Comparison of ENCODE assay signal across 9 cellular contexts in the genomic region with DNA sequence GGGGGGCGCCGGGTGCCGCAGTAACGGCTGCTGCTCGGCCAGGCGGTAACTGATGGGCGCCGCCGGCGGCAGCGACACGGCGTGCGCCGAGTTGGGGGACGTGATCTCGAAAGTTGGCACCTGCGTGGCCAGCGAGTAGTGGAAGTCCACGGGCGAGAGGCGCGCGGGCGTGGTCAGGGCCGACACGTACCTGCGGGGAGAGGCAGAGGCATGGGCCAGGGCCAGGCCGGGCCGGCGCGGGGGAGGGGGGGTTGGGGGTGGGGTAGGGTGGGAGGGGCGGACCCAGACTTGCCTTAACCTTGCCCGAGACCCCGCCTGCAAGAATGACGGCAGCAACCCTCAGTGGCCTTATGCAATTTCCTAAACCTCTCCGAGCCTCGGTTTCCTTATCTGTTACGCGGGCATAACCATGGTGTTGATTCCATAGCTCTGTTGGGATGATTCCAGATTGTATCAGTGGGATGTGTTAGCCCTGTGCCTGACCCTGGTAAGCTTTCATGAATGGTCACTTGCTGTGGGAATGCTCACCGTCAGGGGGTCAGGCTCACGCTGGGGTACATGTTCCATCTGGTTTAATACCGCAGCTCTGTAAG. TPM values are rescaled to one million over a fixed set of nuclear protein-coding genes. Genes with fewer than 3 reads are reported as not detected.
DNase-seq lines count a peak whose midpoint lies in the region; ATAC-seq, FAIRE-seq and TF ChIP-seq lines count a peak whose summit lies in the region.
"Had no signal": no experiment of that assay in that cellular context is flagged by ENCODE, and none has a peak within 500 bp of the region (broad histone marks: within the 10 kb centered on the region; RNA-seq: fewer than 3 reads in every experiment).

No MANE protein-coding gene starts in this region.

- DNase-seq in Jurkat, Clone E6-1 (ENCODE audit: low read depth, low spot score): peak; percentile 23
- DNase-seq in GM12878 (ENCODE audit: low read depth, low spot score) (no peak), lower lobe of right lung (no peak), dedifferentiated amniotic fluid mesenchymal stem cell (ENCODE audit: extremely low spot score) (no peak), UCSD-AML1 (lab: John Stamatoyannopoulos, UW; ENCODE audit: unreplicated experiment) (no peak)

- H3K36me3 ChIP-seq in GM12878 (ENCODE audit: control insufficient read depth in 2 of 2, insufficient read depth in 2 of 2, low read length in 1 of 2): peaks cover 0 to 5% of the 10 kb centered on the region in 2 experiments; a peak in 1 of 4 replicates
- H3K36me3 ChIP-seq in lower lobe of right lung: no peaks in the 10 kb centered on the region

- FAIRE-seq in GM12878 (lab: Jason Lieb, UNC): no peak

- TF ChIP-seq CTCF in GM12878 (IDR thresholded peaks at IDR 0.05 in 2 of 3, conservative IDR thresholded peaks at IDR 0.05 in 1 of 3; ENCODE audit: control insufficient read depth in 2 of 3, extremely low read depth in 1 of 3, insufficient read depth in 1 of 3, low read depth in 3 of 3, low read length in 3 of 3) (no peak), lower lobe of right lung (IDR thresholded peaks at IDR 0.05) (no peak)

- H3K4me2 ChIP-seq in GM12878 (ENCODE audit: control insufficient read depth, insufficient read depth): peak overlapping the region; percentile 76

- BruUV-seq in GM12878 (replicated peaks; lab: Mats Ljungman, UMichigan): no TSS peak

- H3K27me3 Mint-ChIP-seq in stimulated activated naive CD8-positive, alpha-beta T cell treated with anti-CD3 and anti-CD28 coated beads, Interleukin-15, Interleukin-2, amounts not matched to agents 100 ng/mL and 50 ng/mL, for 24 hours: peaks cover 23% of the 10 kb centered on the region

- no peaks in the 10 kb centered on the region; a peak in 1 of 4 replicates for H3K27me3 ChIP-seq in GM12878 (replicated peaks in 1 of 2; ENCODE audit: control insufficient read depth in 2 of 2, insufficient read depth in 2 of 2, low read length in 1 of 2)
- peaks cover 21% of the 10 kb centered on the region for H3K27me3 ChIP-seq in lower lobe of right lung (ENCODE audit: low read depth)

- peak overlapping the region; percentile 73 for H3K9ac ChIP-seq in GM12878 (ENCODE audit: control insufficient read depth, insufficient read depth, low read length)

- no peaks in the 10 kb centered on the region for H3K36me3 Mint-ChIP-seq in stimulated activated naive CD8-positive, alpha-beta T cell treated with anti-CD3 and anti-CD28 coated beads, Interleukin-15, Interleukin-2, amounts not matched to agents 100 ng/mL and 50 ng/mL, for 24 hours (ENCODE audit: low read depth)

- peak; percentile 17 for ATAC-seq in GM18517 (IDR thresholded peaks at IDR 0.05; ENCODE audit: unreplicated experiment)
- ATAC-seq in GM12878: peak; percentile 9; the same call in 2 of the 3 replicates
- ATAC-seq in lower lobe of right lung: peak in 1 of 2 donors; percentile 7
- ATAC-seq in HG03280 (IDR thresholded peaks at IDR 0.05; ENCODE audit: unreplicated experiment): no peak

- no peaks in the 10 kb centered on the region for H3K79me2 ChIP-seq in GM12878 (ENCODE audit: control insufficient read depth, insufficient read depth, low read length)

- peaks cover 13% of the 10 kb centered on the region for H3K4me1 Mint-ChIP-seq in stimulated activated naive CD8-positive, alpha-beta T cell treated with anti-CD3 and anti-CD28 coated beads, Interleukin-15, Interleukin-2, amounts not matched to agents 100 ng/mL and 50 ng/mL, for 24 hours (ENCODE audit: low read depth)

- H3K4me1 ChIP-seq in GM12878 (ENCODE audit: control insufficient read depth, insufficient read depth, low read length) (peaks cover 11% of the 10 kb centered on the region), lower lobe of right lung (peaks cover 21% of the 10 kb centered on the region)

- no peak for TF ChIP-seq RAD21 in GM12878 (IDR thresholded peaks at IDR 0.05; ENCODE audit: insufficient read depth, low read depth, low read length)

- H3K27ac ChIP-seq in GM12878 (ENCODE audit: control insufficient read depth, insufficient read depth) (no peak overlapping the region), lower lobe of right lung (peak overlapping the region; percentile 72)
- H3K27ac ChIP-seq: HL-60 had no signal

- POLR2A ChIA-PET in GM12878 (lab: Charles Lee): no interaction called here

- SMC1A ChIA-PET in GM12878 (lab: Charles Lee; ENCODE audit: uncharacterized antibody, unreplicated experiment): interaction anchor here (1.2 to 2.3 kb wide), 2 partner anchors 14 to 72 kb away, joined by 3 to 10 read pairs; no protein-coding TSS in a partner anchor

- WGBS in GM12878 (ENCODE audit: insufficient coverage, insufficient replicate concordance, low lambda C conversion rate, missing lambda C conversion rate): 21% methylated on average over 27 of the region's 43 CpGs

- H3K27ac Mint-ChIP-seq in stimulated activated naive CD8-positive, alpha-beta T cell treated with anti-CD3 and anti-CD28 coated beads, Interleukin-15, Interleukin-2, amounts not matched to agents 100 ng/mL and 50 ng/mL, for 24 hours: no peak overlapping the region

- H4K20me1 ChIP-seq in GM12878 (ENCODE audit: control insufficient read depth, insufficient read depth): no peaks in the 10 kb centered on the region

- H3K4me3 Mint-ChIP-seq in stimulated activated naive CD8-positive, alpha-beta T cell treated with anti-CD3 and anti-CD28 coated beads, Interleukin-15, Interleukin-2, amounts not matched to agents 100 ng/mL and 50 ng/mL, for 24 hours: peak overlapping the region; percentile 73

- peak overlapping the region; percentile 50 for H3K4me3 ChIP-seq in Jurkat, Clone E6-1 (ENCODE audit: low read length)
- peak overlapping the region; percentile 78; the same call in 1 of the 2 replicates for H3K4me3 ChIP-seq in GM12878
- H3K4me3 ChIP-seq in lower lobe of right lung: peak overlapping the region; percentile 60

- H2AFZ ChIP-seq in GM12878 (ENCODE audit: control insufficient read depth, low read depth, low read length): peak overlapping the region; percentile 28

- in situ Hi-C loops in GM12878 (cut with MboI): no loop called here

- TF ChIP-seq EP300 in GM12878 (IDR thresholded peaks at IDR 0.05; ENCODE audit: borderline replicate concordance in 1 of 2, control insufficient read depth in 1 of 2, low read depth in 2 of 2, low read length in 2 of 2): no peak

- no peak for TF ChIP-seq POLR2A in GM12878 (IDR thresholded peaks at IDR 0.05; ENCODE audit: low read depth, low read length)

- CTCF ChIA-PET in GM12878 (lab: Yijun Ruan, JAX): interaction anchor here (0.5 to 2.4 kb wide), 6 partner anchors 14 to 238 kb away, joined by 3 to 17 read pairs (median 6); no protein-coding TSS in a partner anchor

- RAD21 ChIA-PET in GM12878 (lab: Charles Lee; ENCODE audit: unreplicated experiment): interaction anchor here (1.0 to 1.1 kb wide), 2 partner anchors 61 to 118 kb away, joined by 3 to 6 read pairs; no protein-coding TSS in a partner anchor

- intact Hi-C loops in GM12878 (cut with micrococcal nuclease; ENCODE audit: unreplicated experiment) (loop anchor here (2.0 kb wide), 1 partner anchor 308 kb away; no protein-coding TSS in a partner anchor), lower lobe of right lung (cut with DNase I) (loop anchor here (5.0 kb wide), 1 partner anchor 61 kb away; no protein-coding TSS in a partner anchor)

- H3K9me3 ChIP-seq in GM12878 (replicated peaks; ENCODE audit: control insufficient read depth, insufficient read depth, low read length): no peaks in the 10 kb centered on the region
- H3K9me3 ChIP-seq in lower lobe of right lung: no peaks in the 10 kb centered on the region

- H3K9me3 Mint-ChIP-seq in stimulated activated naive CD8-positive, alpha-beta T cell treated with anti-CD3 and anti-CD28 coated beads, Interleukin-15, Interleukin-2, amounts not matched to agents 100 ng/mL and 50 ng/mL, for 24 hours: no peaks in the 10 kb centered on the region

TF ChIP-seq in GM12878, 131 proteins besides CTCF, POLR2A, EP300 and RAD21:
- TF ChIP-seq NBN (IDR thresholded peaks at IDR 0.05) (no peak), RB1 (IDR thresholded peaks at IDR 0.05; ENCODE audit: borderline replicate concordance) (0 out of 2 replicates have a peak, but pooled peaks have one; percentile 4)

RNA-seq across cellular contexts. Expression of gene PSD2, which starts 53.0 kb away (rescaled TPM):
- not detected for polyA plus RNA-seq in Jurkat, Clone E6-1 (2012; ENCODE audit: insufficient read depth, insufficient read length)
- 0.12 and 0.23 TPM in 2 replicates for total RNA-seq in GM12878 (2013; cell fraction: nucleolus; rRNA removed)
- total RNA-seq in GM12878 (2014; rRNA removed): 0.11 TPM in 1 of 2 replicates, not detected in the other
- not detected in 2 replicates for total RNA-seq in GM12878 (2014; rRNA removed; fragmentation: Illumina TruSeq; extraction: Trizol)
- not detected in 2 replicates for total RNA-seq in GM12878 (2021)
- 0.05 TPM for polyA plus RNA-seq in GM12878 (2011; ENCODE audit: low read depth)
- polyA plus RNA-seq in GM12878 (2011; rRNA removed): 0.04 and 0.07 TPM in 2 replicates
- polyA plus RNA-seq in GM12878 (2011; cell fraction: cytosol; rRNA removed): 0.04 and 0.07 TPM in 2 replicates
- polyA plus RNA-seq in GM12878 (2011; cell fraction: nucleus; rRNA removed): 0.28 and 0.40 TPM in 2 replicates
- polyA plus RNA-seq in GM12878 (2012): 0.04 and 0.15 TPM in 2 replicates
- polyA plus RNA-seq in GM12878 (2014; fragmentation: Illumina TruSeq; extraction: Trizol): 0.03 and 0.05 TPM in 2 replicates
- polyA plus RNA-seq in GM12878 (2014; fragmentation: Nextera tagmentation; extraction: Ambion mirVana): under 1 TPM in 1 of 2 experiments, not detected in 1; 0.02 TPM
- polyA plus RNA-seq in GM12878 (2014; rRNA removed): 0.03 TPM in 1 of 2 replicates, not detected in the other
- polyA plus RNA-seq in GM12878 (2016; fragmentation: Nextera tagmentation; extraction: Ambion mirVana): under 1 TPM in 1 of 2 experiments, not detected in 1; 0.14 TPM
- polyA minus RNA-seq in GM12878 (2011; rRNA and poly(A)+ RNA removed): 0.10 TPM in 1 of 2 replicates, not detected in the other
- not detected in 2 replicates for polyA minus RNA-seq in GM12878 (2011; cell fraction: cytosol; rRNA and poly(A)+ RNA removed)
- polyA minus RNA-seq in GM12878 (2011; cell fraction: nucleus; rRNA and poly(A)+ RNA removed): not detected in 2 replicates
- total RNA-seq in lower lobe of right lung: not detected
